ENCODE assay signal across 8 cellular contexts in genomic region chr22:26483439-26484359, GRCh38. TPM values are rescaled to one million over a fixed set of nuclear protein-coding genes. Genes with fewer than 3 reads are reported as not detected.
DNase-seq lines count a peak whose midpoint lies in the region; ATAC-seq, FAIRE-seq and TF ChIP-seq lines count a peak whose summit lies in the region.

HPS4 (minus strand) TSS chr22:26483783; CDS start chr22:26481762, 2,021 bp downstream.
SRRD (plus strand) TSS chr22:26483877; CDS start chr22:26483891, 14 bp downstream.

- peaks cover 30% of the 10 kb centered on the region for H3K4me1 ChIP-seq in astrocyte (ENCODE audit: insufficient read depth, low read length)
- peaks cover 28% of the 10 kb centered on the region for H3K4me1 ChIP-seq in hepatocyte (ENCODE audit: insufficient read depth)

- H3K9ac ChIP-seq in astrocyte (ENCODE audit: low read length) = peak within 1 kb of the TSS; percentile 99

- H3K4me2 ChIP-seq in astrocyte (ENCODE audit: low read length) (peak within 1 kb of the TSS; percentile 100), hepatocyte (peak within 1 kb of the TSS; percentile 79)

- DNase-seq in NCI-H1694 treated with DMSO at 0.1 percent for 48 hours (lab: John Stamatoyannopoulos, UW) (peak; percentile 43), astrocyte (ENCODE audit: low read depth) (peak; percentile 72), hepatocyte (ENCODE audit: low spot score) (peak; percentile 98), retina (peak; percentile 97), cerebellar nuclear complex (lab: John Stamatoyannopoulos, UW) (no peak)
- peak; percentile 93 for DNase-seq in T-helper 2 cell treated with Interferon-gamma antibody and Interleukin-4, amounts not matched to agents 5 μg/mL and 100 μg/mL, for 36 hours (ENCODE audit: low spot score)

- ATAC-seq in HG02885 (IDR thresholded peaks at IDR 0.05; ENCODE audit: poor library complexity, unreplicated experiment) = peak; percentile 72

- H3K27me3 ChIP-seq in astrocyte (ENCODE audit: insufficient read depth, low read length) = no peaks in the 10 kb centered on the region
- no peaks in the 10 kb centered on the region for H3K27me3 ChIP-seq in hepatocyte

- H3K4me1 Mint-ChIP-seq in T-helper 2 cell treated with Interferon-gamma antibody and Interleukin-4, amounts not matched to agents 5 μg/mL and 100 μg/mL, for 36 hours (ENCODE audit: low read depth) = peaks cover 59% of the 10 kb centered on the region
- peaks cover 47% of the 10 kb centered on the region for H3K4me1 Mint-ChIP-seq in astrocyte (ENCODE audit: low read depth, unreplicated experiment)

- peaks cover 84% of the 10 kb centered on the region for H3K79me2 ChIP-seq in astrocyte (ENCODE audit: insufficient read depth, low read length)
- peaks cover 52% of the 10 kb centered on the region for H3K79me2 ChIP-seq in hepatocyte

- WGBS in hepatocyte (ENCODE audit: low lambda C conversion rate, missing lambda C conversion rate) = 1% methylated on average over 67 of the region's 85 CpGs

- TF ChIP-seq CTCF in astrocyte (IDR thresholded peaks at IDR 0.05; ENCODE audit: insufficient read depth, low read depth, low read length) (no peak), hepatocyte (IDR thresholded peaks at IDR 0.05; ENCODE audit: poor library complexity) (no peak)

- no peaks in the 10 kb centered on the region for H3K9me2 ChIP-seq in hepatocyte (replicated peaks; ENCODE audit: insufficient read depth)

- peak within 1 kb of the TSS; percentile 93 for H3K27ac Mint-ChIP-seq in T-helper 2 cell treated with Interferon-gamma antibody and Interleukin-4, amounts not matched to agents 5 μg/mL and 100 μg/mL, for 36 hours
- peak within 1 kb of the TSS; percentile 98 for H3K27ac Mint-ChIP-seq in astrocyte (ENCODE audit: unreplicated experiment)

- H3K4me3 Mint-ChIP-seq in T-helper 2 cell treated with Interferon-gamma antibody and Interleukin-4, amounts not matched to agents 5 μg/mL and 100 μg/mL, for 36 hours = peak within 1 kb of the TSS; percentile 92
- peak within 1 kb of the TSS; percentile 97 for H3K4me3 Mint-ChIP-seq in astrocyte (ENCODE audit: unreplicated experiment)

- H3K4me3 ChIP-seq in astrocyte (ENCODE audit: insufficient read depth, low read depth, low read length) = peak within 1 kb of the TSS; percentile 99
- peak within 1 kb of the TSS; percentile 91 for H3K4me3 ChIP-seq in hepatocyte

- peaks cover 11% of the 10 kb centered on the region for H3K36me3 Mint-ChIP-seq in T-helper 2 cell treated with Interferon-gamma antibody and Interleukin-4, amounts not matched to agents 5 μg/mL and 100 μg/mL, for 36 hours (ENCODE audit: low read depth)
- peaks cover 10% of the 10 kb centered on the region for H3K36me3 Mint-ChIP-seq in astrocyte (ENCODE audit: low read depth, unreplicated experiment)

- H2AFZ ChIP-seq in astrocyte (ENCODE audit: low read depth, low read length) (peak within 1 kb of the TSS; percentile 90), hepatocyte (peak within 1 kb of the TSS; percentile 86)

- H3K27me3 Mint-ChIP-seq in T-helper 2 cell treated with Interferon-gamma antibody and Interleukin-4, amounts not matched to agents 5 μg/mL and 100 μg/mL, for 36 hours (ENCODE audit: low read depth) = no peaks in the 10 kb centered on the region
- no peaks in the 10 kb centered on the region for H3K27me3 Mint-ChIP-seq in astrocyte (ENCODE audit: low read depth, unreplicated experiment)

- H3K36me3 ChIP-seq in astrocyte (ENCODE audit: insufficient read depth, low read length) (peaks cover 17% of the 10 kb centered on the region), hepatocyte (replicated peaks; ENCODE audit: insufficient read depth, low read depth) (no peaks in the 10 kb centered on the region)

- FAIRE-seq in astrocyte (lab: Jason Lieb, UNC) = no peak

- H3K9me3 ChIP-seq in astrocyte (ENCODE audit: insufficient read depth, low read depth, low read length) (no peaks in the 10 kb centered on the region), hepatocyte (ENCODE audit: low read depth) (no peaks in the 10 kb centered on the region)

- peak within 1 kb of the TSS; percentile 96 for H3K27ac ChIP-seq in astrocyte (ENCODE audit: low read depth, low read length)
- H3K27ac ChIP-seq in hepatocyte = peak within 1 kb of the TSS; percentile 99

- no peaks in the 10 kb centered on the region for H4K20me1 ChIP-seq in astrocyte (ENCODE audit: insufficient read depth, low read length)
- H4K20me1 ChIP-seq in hepatocyte (ENCODE audit: insufficient read depth, poor library complexity, severe bottlenecking) = no peaks in the 10 kb centered on the region

- H3K9me3 Mint-ChIP-seq in T-helper 2 cell treated with Interferon-gamma antibody and Interleukin-4, amounts not matched to agents 5 μg/mL and 100 μg/mL, for 36 hours = no peaks in the 10 kb centered on the region
- H3K9me3 Mint-ChIP-seq in astrocyte (ENCODE audit: unreplicated experiment) = no peaks in the 10 kb centered on the region

- TF ChIP-seq POLR2A in GM15510 (IDR thresholded peaks at IDR 0.05; ENCODE audit: borderline replicate concordance, extremely low read depth, insufficient read length) = peak; percentile 91

RNA-seq across cellular contexts. Expression of gene HPS4, which starts in this region (rescaled TPM):
- 21.9 and 25.2 TPM in 2 replicates for total RNA-seq in astrocyte
- total RNA-seq in hepatocyte = 20.5 and 36.7 TPM in 2 replicates
- 20.2 and 28.5 TPM in 2 replicates for polyA plus RNA-seq in hepatocyte

RNA-seq across cellular contexts. Expression of gene SRRD, which starts in this region (rescaled TPM):
- total RNA-seq in astrocyte (33.1 and 34.4 TPM in 2 replicates), hepatocyte (26.4 and 31.2 TPM in 2 replicates)
- 29.5 and 31.9 TPM in 2 replicates for polyA plus RNA-seq in hepatocyte

Comparison
In these comparisons a context has a peak if more than half of its experiments do, and no peak if none do; other contexts are left out.
1. DNase-seq: peak in NCI-H1694 treated with DMSO at 0.1 percent for 48 hours (single experiment), T-helper 2 cell treated with Interferon-gamma antibody and Interleukin-4, amounts not matched to agents 5 μg/mL and 100 μg/mL, for 36 hours (single experiment), astrocyte (single experiment), hepatocyte (single experiment) and retina (single experiment); none in cerebellar nuclear complex (0 of 2).